In the genomic region with DNA sequence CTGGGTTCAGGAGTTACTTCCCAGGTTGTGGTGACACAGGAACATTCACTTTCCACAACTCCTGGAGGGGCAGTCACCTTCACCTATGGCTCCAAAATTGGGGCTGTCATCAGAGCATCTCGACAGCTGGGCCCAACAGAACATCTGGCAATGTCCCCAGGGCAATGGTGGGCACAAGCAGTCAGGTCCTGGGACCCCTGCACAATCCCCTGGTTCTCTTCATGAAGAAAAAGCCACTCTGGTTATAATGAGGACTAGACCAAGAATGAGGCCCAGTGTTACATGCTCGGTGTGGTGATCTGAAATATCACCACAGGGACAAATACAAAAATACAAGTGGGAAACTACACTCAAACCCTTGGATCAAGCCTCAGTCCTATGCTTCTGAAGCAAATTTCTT, we compare ENCODE assay signal across 1 cellular context.
TF ChIP-seq lines count a peak whose summit lies in the region.

No MANE protein-coding gene starts in this region.

TF ChIP-seq in IMR-90, 13 proteins besides CTCF, POLR2A, EP300 and RAD21:
- TF ChIP-seq MAZ (IDR thresholded peaks at IDR 0.05; ENCODE audit: borderline replicate concordance, low read depth, low read length) (no peak), RCOR1 (IDR thresholded peaks at IDR 0.05; ENCODE audit: insufficient replicate concordance, low read length) (no peak), MXI1 (IDR thresholded peaks at IDR 0.05; ENCODE audit: borderline replicate concordance, low read depth, low read length) (no peak), FOS (IDR thresholded peaks at IDR 0.05; ENCODE audit: low read depth, low read length) (no peak), CHD1 (IDR thresholded peaks at IDR 0.05; ENCODE audit: low read depth, low read length) (no peak)
